ENCODE assay signal across 13 cellular contexts in the genomic region with DNA sequence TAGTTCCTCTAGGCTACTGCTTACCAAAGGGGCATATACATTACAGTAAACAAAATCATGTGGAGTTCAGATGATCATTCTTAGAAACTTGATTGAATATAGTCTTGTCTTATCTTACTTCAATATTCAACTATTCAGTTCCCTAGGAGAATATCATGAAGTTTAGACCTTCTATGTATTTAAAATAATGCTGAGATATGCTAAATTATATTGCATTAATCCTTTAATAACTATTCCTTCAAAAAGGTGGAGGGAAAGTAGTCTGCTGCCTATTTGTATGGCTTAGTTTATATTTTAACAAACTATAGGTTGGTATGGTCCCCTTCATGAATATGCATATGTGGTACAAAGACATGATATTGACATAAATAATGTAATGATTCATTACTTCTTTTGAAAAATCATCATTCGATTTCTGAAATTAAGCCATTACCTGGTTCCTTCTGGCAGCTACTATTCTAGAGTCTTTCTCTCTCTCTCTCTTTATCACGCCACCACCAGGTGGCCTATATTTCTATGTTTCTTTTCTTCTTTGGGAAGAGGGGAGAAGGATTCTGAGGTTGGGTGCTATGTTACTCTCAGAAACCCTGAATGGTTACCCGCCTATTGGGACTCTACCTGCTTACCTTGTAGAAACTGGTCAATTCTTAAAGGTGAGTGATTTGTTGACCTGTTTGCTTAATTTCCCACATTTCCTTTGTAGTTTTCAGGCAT.
DNase-seq lines count a peak whose midpoint lies in the region; ATAC-seq and TF ChIP-seq lines count a peak whose summit lies in the region.
"Had no signal": no experiment of that assay in that cellular context is flagged by ENCODE, and none has a peak within 500 bp of the region (broad histone marks: within the 10 kb centered on the region; RNA-seq: fewer than 3 reads in every experiment).

No MANE protein-coding gene starts in this region.

- no peaks in the 10 kb centered on the region for H3F3A ChIP-seq in smooth muscle cell (ENCODE audit: low read depth)

- no peak overlapping the region for H4K91ac ChIP-seq in mesenchymal stem cell (ENCODE audit: low read length)

- no peak for TF ChIP-seq CTCF in MCF 10A (IDR thresholded peaks at IDR 0.05; ENCODE audit: unreplicated experiment)
- no peak for TF ChIP-seq CTCF in breast epithelium (IDR thresholded peaks at IDR 0.05)
- peak; percentile 15 for TF ChIP-seq CTCF in hepatocyte (IDR thresholded peaks at IDR 0.05; ENCODE audit: poor library complexity)
- TF ChIP-seq CTCF in smooth muscle cell (IDR thresholded peaks at IDR 0.05; ENCODE audit: borderline replicate concordance, insufficient read depth, poor library complexity, severe bottlenecking): peak; percentile 18
- no peak for TF ChIP-seq CTCF in tibial artery (IDR thresholded peaks at IDR 0.05)

- 89% methylated on average over 3 of the region's 3 CpGs for WGBS in hepatocyte (ENCODE audit: low lambda C conversion rate, missing lambda C conversion rate)
- WGBS in smooth muscle cell (ENCODE audit: low lambda C conversion rate): 71% methylated on average over 3 of the region's 3 CpGs
- 83% methylated on average over 1 of the region's 3 CpGs for WGBS in mesenchymal stem cell

- H3K27ac Mint-ChIP-seq in MCF 10A (ENCODE audit: low read depth, unreplicated experiment): no peak overlapping the region

- no peak overlapping the region for H2BK120ac ChIP-seq in mesenchymal stem cell (ENCODE audit: low read depth, low read length)

- no peak overlapping the region for H3K9ac ChIP-seq in smooth muscle cell (ENCODE audit: low read depth)
- no peak overlapping the region for H3K9ac ChIP-seq in mesenchymal stem cell (ENCODE audit: low read length)

- no peak overlapping the region for H2BK15ac ChIP-seq in mesenchymal stem cell (ENCODE audit: low read depth, poor library complexity, severe bottlenecking)

- H3K23ac ChIP-seq in mesenchymal stem cell (ENCODE audit: low read length in 2 of 2): no peak overlapping the region

- ATAC-seq in GM21528 (IDR thresholded peaks at IDR 0.05; ENCODE audit: low FRiP score, unreplicated experiment): no peak

- CTCF ChIA-PET in MCF 10A (lab: Yijun Ruan, JAX): interaction anchor here (0.6 to 1.6 kb wide), 2 partner anchors 319 to 322 kb away, joined by 3 to 5 read pairs; no protein-coding TSS in a partner anchor

- BruUV-seq in MCF 10A (replicated peaks; lab: Mats Ljungman, UMichigan): no TSS peak

- no peak overlapping the region for H3K4me3 ChIP-seq in breast epithelium
- no peak overlapping the region for H3K4me3 ChIP-seq in hepatocyte
- H3K4me3 ChIP-seq in smooth muscle cell: no peak overlapping the region
- no peak overlapping the region for H3K4me3 ChIP-seq in tibial artery
- no peak overlapping the region for H3K4me3 ChIP-seq in mesenchymal stem cell (ENCODE audit: insufficient read depth in 1 of 2, low read depth in 1 of 2, low read length in 2 of 2)

- H4K8ac ChIP-seq in mesenchymal stem cell (ENCODE audit: low read length): no peak overlapping the region

- H3K27me3 Mint-ChIP-seq in MCF 10A (ENCODE audit: insufficient read depth, unreplicated experiment): no peaks in the 10 kb centered on the region
- H3K27me3 Mint-ChIP-seq: CD8-positive, alpha-beta memory T cell; central memory CD8-positive, alpha-beta T cell had no signal

- no peak overlapping the region for H3K27ac ChIP-seq in breast epithelium
- H3K27ac ChIP-seq in hepatocyte: no peak overlapping the region
- no peak overlapping the region for H3K27ac ChIP-seq in smooth muscle cell (ENCODE audit: low read depth)
- H3K27ac ChIP-seq in tibial artery: no peak overlapping the region
- no peak overlapping the region for H3K27ac ChIP-seq in mesenchymal stem cell (ENCODE audit: low read length, poor library complexity, severe bottlenecking)

- H3K79me2 ChIP-seq in hepatocyte (no peaks in the 10 kb centered on the region), smooth muscle cell (ENCODE audit: low read depth) (no peaks in the 10 kb centered on the region)

- no peak overlapping the region for H3K4me3 Mint-ChIP-seq in MCF 10A (ENCODE audit: unreplicated experiment)
- H3K4me3 Mint-ChIP-seq: CD8-positive, alpha-beta memory T cell; central memory CD8-positive, alpha-beta T cell had no signal

- H3K36me3 Mint-ChIP-seq in MCF 10A (ENCODE audit: insufficient read depth, unreplicated experiment): no peaks in the 10 kb centered on the region
- H3K36me3 Mint-ChIP-seq: CD8-positive, alpha-beta memory T cell had no signal

- no peaks in the 10 kb centered on the region for H3K79me1 ChIP-seq in mesenchymal stem cell (replicated peaks; ENCODE audit: low read length, poor library complexity, severe bottlenecking)

- H3K4me1 ChIP-seq in breast epithelium (no peaks in the 10 kb centered on the region), hepatocyte (ENCODE audit: insufficient read depth) (no peaks in the 10 kb centered on the region), smooth muscle cell (ENCODE audit: low read depth) (no peaks in the 10 kb centered on the region), tibial artery (no peaks in the 10 kb centered on the region), mesenchymal stem cell (ENCODE audit: control insufficient read depth, insufficient read depth, low read depth, low read length) (no peaks in the 10 kb centered on the region)

- no peak for TF ChIP-seq POLR2A in breast epithelium (IDR thresholded peaks at IDR 0.05)

- H2AK5ac ChIP-seq in mesenchymal stem cell (ENCODE audit: low read length, severe bottlenecking): no peak overlapping the region

- DNase-seq in MCF 10A (ENCODE audit: unreplicated experiment) (peak; percentile 18), breast epithelium (ENCODE audit: low spot score in 2 of 2) (no peak), NCI-H69 (lab: John Stamatoyannopoulos, UW) (peak; percentile 30), hepatocyte (ENCODE audit: low spot score) (no peak), smooth muscle cell (lab: John Stamatoyannopoulos, UW; ENCODE audit: unreplicated experiment) (no peak), tibial artery (no peak), mesenchymal stem cell (no peak)
- DNase-seq: activated effector memory CD4-positive, alpha-beta T cell treated with Interleukin-2 at 50 U/mL for 16 hours; CD8-positive, alpha-beta memory T cell; hypothalamus; NCI-H1105 treated with DMSO at 0.1 percent for 48 hours had no signal

- no peaks in the 10 kb centered on the region for H3K9me3 Mint-ChIP-seq in MCF 10A (ENCODE audit: unreplicated experiment)
- H3K9me3 Mint-ChIP-seq: central memory CD8-positive, alpha-beta T cell had no signal

- no peaks in the 10 kb centered on the region for H3K9me2 ChIP-seq in hepatocyte (replicated peaks; ENCODE audit: insufficient read depth)

- POLR2A ChIA-PET in MCF 10A (lab: Yijun Ruan, JAX): no interaction called here

- intact Hi-C loops in MCF 10A (cut with micrococcal nuclease): loop anchor here (2.0 kb wide), 1 partner anchor 321 kb away; no protein-coding TSS in a partner anchor
- intact Hi-C loops in breast epithelium (cut with DNase I; ENCODE audit: low total_unique reads): no loop called here
- intact Hi-C loops in tibial artery (cut with DNase I; ENCODE audit: low total_unique reads): no loop called here

- no peak overlapping the region for H2BK5ac ChIP-seq in mesenchymal stem cell (ENCODE audit: low read depth, low read length, poor library complexity, severe bottlenecking)

- H3K4me1 Mint-ChIP-seq in MCF 10A (ENCODE audit: insufficient read depth, unreplicated experiment): no peaks in the 10 kb centered on the region
- H3K4me1 Mint-ChIP-seq: CD8-positive, alpha-beta memory T cell; central memory CD8-positive, alpha-beta T cell had no signal

- H2AFZ ChIP-seq in hepatocyte: no peak overlapping the region
- H2AFZ ChIP-seq in smooth muscle cell (ENCODE audit: low read depth): no peak overlapping the region
- no peak overlapping the region for H2AFZ ChIP-seq in mesenchymal stem cell (ENCODE audit: low read depth, low read length)

- H3K4ac ChIP-seq in mesenchymal stem cell (ENCODE audit: low read depth in 1 of 2, low read length in 2 of 2): no peak overlapping the region

- no peak overlapping the region for H2BK12ac ChIP-seq in mesenchymal stem cell (ENCODE audit: low read length in 2 of 2)

- no peaks in the 10 kb centered on the region for H3K27me3 ChIP-seq in breast epithelium
- no peaks in the 10 kb centered on the region for H3K27me3 ChIP-seq in hepatocyte
- no peaks in the 10 kb centered on the region for H3K27me3 ChIP-seq in smooth muscle cell (ENCODE audit: low read depth)
- H3K27me3 ChIP-seq in tibial artery: no peaks in the 10 kb centered on the region
- H3K27me3 ChIP-seq in mesenchymal stem cell (ENCODE audit: control insufficient read depth in 1 of 2, insufficient read depth in 1 of 2, low read length in 2 of 2): no peaks in the 10 kb centered on the region

- H3K18ac ChIP-seq in mesenchymal stem cell (ENCODE audit: low read depth in 1 of 2, low read length in 2 of 2): no peak overlapping the region

- no peaks in the 10 kb centered on the region for H3K9me3 ChIP-seq in breast epithelium
- no peaks in the 10 kb centered on the region for H3K9me3 ChIP-seq in hepatocyte (ENCODE audit: low read depth)
- no peaks in the 10 kb centered on the region for H3K9me3 ChIP-seq in smooth muscle cell (replicated peaks; ENCODE audit: low read depth)
- no peaks in the 10 kb centered on the region for H3K9me3 ChIP-seq in tibial artery
- no peaks in the 10 kb centered on the region for H3K9me3 ChIP-seq in mesenchymal stem cell (ENCODE audit: control insufficient read depth, low read length)

- H3K4me2 ChIP-seq in hepatocyte (no peak overlapping the region), smooth muscle cell (no peak overlapping the region), mesenchymal stem cell (ENCODE audit: low read length, poor library complexity, severe bottlenecking) (no peak overlapping the region)

- H3K14ac ChIP-seq in mesenchymal stem cell (ENCODE audit: low read length in 2 of 2): no peak overlapping the region

- H3K36me3 ChIP-seq in breast epithelium: no peaks in the 10 kb centered on the region
- H3K36me3 ChIP-seq in hepatocyte (replicated peaks; ENCODE audit: insufficient read depth, low read depth): no peaks in the 10 kb centered on the region
- H3K36me3 ChIP-seq in smooth muscle cell (ENCODE audit: low read depth): no peaks in the 10 kb centered on the region
- no peaks in the 10 kb centered on the region for H3K36me3 ChIP-seq in tibial artery
- H3K36me3 ChIP-seq in mesenchymal stem cell (ENCODE audit: control insufficient read depth in 1 of 2, insufficient read depth in 2 of 2, low read depth in 1 of 2, low read length in 2 of 2): no peaks in the 10 kb centered on the region

- H4K20me1 ChIP-seq in hepatocyte (ENCODE audit: insufficient read depth, poor library complexity, severe bottlenecking): no peaks in the 10 kb centered on the region
- H4K20me1 ChIP-seq in smooth muscle cell (ENCODE audit: low read depth): no peaks in the 10 kb centered on the region

Comparison
In these comparisons a context has a peak if more than half of its experiments do, and no peak if none do; other contexts are left out.
1. DNase-seq: peak in MCF 10A (single experiment) and NCI-H69 (single experiment); none in breast epithelium (0 of 2), hepatocyte (single experiment), smooth muscle cell (single experiment), tibial artery (0 of 2) and mesenchymal stem cell (single experiment).
2. CTCF ChIP-seq: peak in hepatocyte (single experiment) and smooth muscle cell (single experiment); none in MCF 10A (single experiment), breast epithelium (0 of 3) and tibial artery (0 of 2).